ENCODE assay signal across 2 cellular contexts in genomic region chr9:136378171-136379002, GRCh38.
TF ChIP-seq lines count a peak whose summit lies in the region.

No MANE protein-coding gene starts in this region.

TF ChIP-seq in HCT116, 20 proteins besides CTCF, POLR2A, EP300 and RAD21:
- no peak for TF ChIP-seq EZH2phosphoT487 (IDR thresholded peaks at IDR 0.05; ENCODE audit: borderline replicate concordance)
- TF ChIP-seq POLR2AphosphoS5 (IDR thresholded peaks at IDR 0.05; ENCODE audit: low read depth, low read length), result no peak
- TF ChIP-seq EGR1 (IDR thresholded peaks at IDR 0.05; ENCODE audit: low read depth), result no peak
- no peak for TF ChIP-seq TCF7L2 (IDR thresholded peaks at IDR 0.05; ENCODE audit: borderline replicate concordance, extremely low read depth, insufficient read depth, insufficient read length)
- TF ChIP-seq CEBPB (IDR thresholded peaks at IDR 0.05; ENCODE audit: low read depth), result no peak

TF ChIP-seq in endothelial cell of umbilical vein, 7 proteins besides CTCF, POLR2A, EP300 and RAD21:
- TF ChIP-seq GATA2 (IDR thresholded peaks at IDR 0.05; ENCODE audit: insufficient read depth, insufficient read length, low read depth, low read length), result no peak
- no peak for TF ChIP-seq MYC (IDR thresholded peaks at IDR 0.05; ENCODE audit: low read depth, low read length)
- TF ChIP-seq EZH2 (IDR thresholded peaks at IDR 0.05; ENCODE audit: borderline replicate concordance, low read depth, low read length, severe bottlenecking), result no peak
- no peak for TF ChIP-seq MAX (IDR thresholded peaks at IDR 0.05; ENCODE audit: insufficient read depth, insufficient read length)
- no peak for TF ChIP-seq POLR2AphosphoS5 (IDR thresholded peaks at IDR 0.05; ENCODE audit: insufficient read depth, low read depth, low read length)
- no peak for TF ChIP-seq FOS (IDR thresholded peaks at IDR 0.05; ENCODE audit: borderline replicate concordance, insufficient read depth, low read length)
- no peak for TF ChIP-seq JUN (IDR thresholded peaks at IDR 0.05; ENCODE audit: borderline replicate concordance, insufficient read depth, insufficient read length, low read depth)
